ENCODE assay signal across 11 cellular contexts in the genomic region with DNA sequence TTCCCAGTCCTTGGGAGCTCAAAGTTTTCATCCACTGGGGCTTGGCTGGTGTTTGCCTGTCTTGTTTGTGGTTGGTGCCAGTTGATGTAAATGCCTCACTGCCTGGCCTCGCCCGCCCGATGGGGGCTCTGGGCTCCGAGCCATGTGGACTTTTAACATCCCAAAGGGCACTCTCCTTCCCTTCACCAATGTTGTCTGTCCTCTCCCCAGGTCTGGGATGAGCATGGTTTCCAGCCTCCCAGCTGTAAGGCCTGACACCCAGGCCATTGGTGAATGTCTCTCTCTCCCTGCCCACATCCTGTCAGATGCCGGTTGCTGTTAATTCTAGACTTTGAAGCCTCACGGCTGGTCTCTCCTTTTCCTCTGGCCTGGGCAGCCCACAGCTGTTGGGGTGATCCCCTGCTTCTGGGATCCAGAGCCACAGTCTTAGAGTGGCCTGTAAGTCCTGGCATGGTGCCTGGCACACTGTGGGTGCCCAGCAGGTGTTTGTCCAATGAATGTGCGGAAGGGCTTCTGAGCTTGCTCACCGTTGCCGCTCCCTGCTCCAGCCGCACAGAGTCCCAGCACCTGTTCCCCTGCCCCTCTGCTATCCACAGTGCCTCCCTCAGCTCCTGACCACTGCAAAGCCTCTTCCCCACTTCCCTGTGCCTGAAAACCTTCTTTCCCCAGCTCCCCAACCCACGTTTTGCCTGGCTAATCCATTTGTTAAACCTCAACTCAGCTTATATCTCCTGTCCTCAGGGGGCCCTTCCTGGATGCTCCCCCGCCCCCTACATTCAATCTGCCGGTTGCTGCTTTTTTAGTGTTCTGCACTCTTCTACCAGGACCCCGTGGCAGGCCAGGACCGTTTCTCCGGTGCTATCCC. TPM values are rescaled to one million over a fixed set of nuclear protein-coding genes. Genes with fewer than 3 reads are reported as not detected.
A peak's percentile ranks its signal among the peaks of the same experiment; 100 is the strongest.
DNase-seq lines count a peak whose midpoint lies in the region; ATAC-seq and TF ChIP-seq lines count a peak whose summit lies in the region.
"Had no signal": no experiment of that assay in that cellular context is flagged by ENCODE, and none has a peak within 500 bp of the region (broad histone marks: within the 10 kb centered on the region; RNA-seq: fewer than 3 reads in every experiment).

No MANE protein-coding gene starts in this region.

- TF ChIP-seq POLR2A in suprapubic skin (IDR thresholded peaks at IDR 0.05): no peak

- H3K27ac ChIP-seq in suprapubic skin (no peak overlapping the region), endodermal cell (ENCODE audit: low read depth, low read length) (no peak overlapping the region)
- H3K27ac ChIP-seq: C4-2B, cardiac muscle cell, thyroid gland had no signal

- peaks cover 9% of the 10 kb centered on the region for H3K36me3 Mint-ChIP-seq in activated naive CD4-positive, alpha-beta T cell treated with anti-CD3 and anti-CD28 coated beads, Interleukin-2, amount 10 ng/mL, durations not matched to agents 7 days and 5 days
- H3K36me3 Mint-ChIP-seq in endodermal cell (ENCODE audit: low read depth): no peaks in the 10 kb centered on the region

- 80% methylated on average over 16 of the region's 16 CpGs for WGBS in suprapubic skin
- 85 to 89% methylated on average over 14 to 16 of the region's 16 CpGs for WGBS in endodermal cell (ENCODE audit: insufficient coverage in 1 of 2, insufficient read length in 1 of 2), 2 experiments

- peak overlapping the region; percentile 18 for H3K4me3 Mint-ChIP-seq in activated naive CD4-positive, alpha-beta T cell treated with anti-CD3 and anti-CD28 coated beads, Interleukin-2, amount 10 ng/mL, durations not matched to agents 7 days and 5 days
- no peak overlapping the region for H3K4me3 Mint-ChIP-seq in endodermal cell

- H3K27me3 Mint-ChIP-seq in activated naive CD4-positive, alpha-beta T cell treated with anti-CD3 and anti-CD28 coated beads, Interleukin-2, amount 10 ng/mL, durations not matched to agents 7 days and 5 days: peaks cover 6% of the 10 kb centered on the region
- H3K27me3 Mint-ChIP-seq in endodermal cell (ENCODE audit: insufficient read depth): no peaks in the 10 kb centered on the region

- H3K27me3 ChIP-seq in suprapubic skin (no peaks in the 10 kb centered on the region), endodermal cell (ENCODE audit: control insufficient read depth, insufficient read depth, low read length, poor library complexity, severe bottlenecking) (no peaks in the 10 kb centered on the region)
- H3K27me3 ChIP-seq: cardiac muscle cell, thyroid gland had no signal

- DNase-seq in activated naive CD4-positive, alpha-beta T cell treated with anti-CD3 and anti-CD28 coated beads, Interleukin-2, amount 10 ng/mL, durations not matched to agents 7 days and 5 days: peak; percentile 49
- no peak for DNase-seq in activated naive CD4-positive, alpha-beta T cell treated with anti-CD3 and anti-CD28 coated beads, Interleukin-2, amount 50 U/mL, for 16 hours
- DNase-seq in RPMI7951 (ENCODE audit: low read depth) (peak; percentile 49), fibroblast of villous mesenchyme (ENCODE audit: low read depth) (peak; percentile 25), suprapubic skin (ENCODE audit: low spot score in 2 of 2) (peak; percentile 58 to 59), endodermal cell (no peak), LoVo (ENCODE audit: low spot score) (no peak)
- DNase-seq: thyroid gland had no signal

- TF ChIP-seq CTCF in fibroblast of villous mesenchyme (IDR thresholded peaks at IDR 0.05; ENCODE audit: insufficient read depth, low read depth, low read length) (no peak), suprapubic skin (IDR thresholded peaks at IDR 0.05) (no peak), endodermal cell (conservative IDR thresholded peaks at IDR 0.05) (no peak)

- H3K9me3 ChIP-seq in suprapubic skin (no peaks in the 10 kb centered on the region), endodermal cell (ENCODE audit: control insufficient read depth, low read length) (peaks cover 5% of the 10 kb centered on the region)
- H3K9me3 ChIP-seq: thyroid gland had no signal

- TF ChIP-seq EP300 in suprapubic skin (IDR thresholded peaks at IDR 0.05): no peak

- H3K4me3 ChIP-seq in fibroblast of villous mesenchyme (ENCODE audit: low read depth, low read length) (no peak overlapping the region), suprapubic skin (no peak overlapping the region), endodermal cell (ENCODE audit: low read length) (no peak overlapping the region)
- H3K4me3 ChIP-seq: cardiac muscle cell, thyroid gland had no signal

- ATAC-seq in HG03159 (IDR thresholded peaks at IDR 0.05; ENCODE audit: unreplicated experiment): no peak

- H3K4me1 ChIP-seq in suprapubic skin (peaks cover 14% of the 10 kb centered on the region), endodermal cell (ENCODE audit: control insufficient read depth, insufficient read depth, low read length) (peaks cover 7% of the 10 kb centered on the region)

- CTCF ChIA-PET in activated naive CD4-positive, alpha-beta T cell treated with anti-CD3 and anti-CD28 coated beads, Interleukin-2, amount 10 ng/mL, durations not matched to agents 7 days and 5 days (lab: Charles Lee): interaction anchor here (1.8 to 2.0 kb wide), 2 partner anchors 45 to 127 kb away, joined by 4 to 13 read pairs; a partner anchor contains a TSS

- peak overlapping the region; percentile 99 for H3K27ac Mint-ChIP-seq in activated naive CD4-positive, alpha-beta T cell treated with anti-CD3 and anti-CD28 coated beads, Interleukin-2, amount 10 ng/mL, durations not matched to agents 7 days and 5 days
- H3K27ac Mint-ChIP-seq in endodermal cell: no peak overlapping the region

- no peak overlapping the region for H3K9ac ChIP-seq in endodermal cell (ENCODE audit: extremely low read depth, low read length, poor library complexity, severe bottlenecking)

- H3K4me1 Mint-ChIP-seq in activated naive CD4-positive, alpha-beta T cell treated with anti-CD3 and anti-CD28 coated beads, Interleukin-2, amount 10 ng/mL, durations not matched to agents 7 days and 5 days: peaks cover 72% of the 10 kb centered on the region
- H3K4me1 Mint-ChIP-seq in endodermal cell: peaks cover 15% of the 10 kb centered on the region

- H3K9me3 Mint-ChIP-seq in activated naive CD4-positive, alpha-beta T cell treated with anti-CD3 and anti-CD28 coated beads, Interleukin-2, amount 10 ng/mL, durations not matched to agents 7 days and 5 days: peaks cover 3% of the 10 kb centered on the region
- H3K9me3 Mint-ChIP-seq in endodermal cell: peaks cover 4% of the 10 kb centered on the region

- H3K36me3 ChIP-seq in suprapubic skin: no peaks in the 10 kb centered on the region
- H3K36me3 ChIP-seq in endodermal cell (ENCODE audit: control insufficient read depth, insufficient read depth, low read length): peaks cover under 1% of the 10 kb centered on the region
- H3K36me3 ChIP-seq: cardiac muscle cell, thyroid gland had no signal

RNA-seq across cellular contexts. Expression of a gene that starts 3.3 kb away (rescaled TPM):
- 45.2 and 55.0 TPM in 2 replicates for total RNA-seq in RPMI7951 (2014; rRNA removed; shearing (Covaris generic))
- total RNA-seq in fibroblast of villous mesenchyme (25.4 and 31.1 TPM in 2 replicates), suprapubic skin (10 to 100 TPM; 16.0 to 25.3 (median 19.7) TPM), endodermal cell (10 to 100 TPM; 28.4 to 38.4 TPM)
- polyA plus RNA-seq in endodermal cell (2013, experiment 1 of 2): 44.2 TPM
- 42.5 TPM for polyA plus RNA-seq in endodermal cell (2013, experiment 2 of 2)

RNA-seq across cellular contexts. Expression of a gene that starts 46.1 kb away (rescaled TPM):
- 4.4 and 9.4 TPM in 2 replicates for total RNA-seq in RPMI7951 (2014; rRNA removed; shearing (Covaris generic))
- 4.7 and 6.8 TPM in 2 replicates for total RNA-seq in fibroblast of villous mesenchyme
- total RNA-seq in suprapubic skin: 1 to 10 TPM; 2.7 to 6.8 (median 4.2) TPM
- 1 to 10 TPM; 7.2 to 7.6 TPM for total RNA-seq in endodermal cell
- polyA plus RNA-seq in endodermal cell (2013, experiment 1 of 2): 6.5 TPM
- polyA plus RNA-seq in endodermal cell (2013, experiment 2 of 2): 6.5 TPM

RNA-seq across cellular contexts. Expression of a gene that starts 46.4 kb away (rescaled TPM):
- total RNA-seq in RPMI7951 (2014; rRNA removed; shearing (Covaris generic)): 11.5 and 32.6 TPM in 2 replicates
- 28.1 and 31.6 TPM in 2 replicates for total RNA-seq in fibroblast of villous mesenchyme
- total RNA-seq in suprapubic skin: 10 to 100 TPM; 16.1 to 56.7 (median 39.6) TPM
- 10 to 100 TPM; 34.2 to 47.5 TPM for total RNA-seq in endodermal cell
- 24.2 TPM for polyA plus RNA-seq in endodermal cell (2013, experiment 1 of 2)
- polyA plus RNA-seq in endodermal cell (2013, experiment 2 of 2): 18.7 TPM

Comparison
In these comparisons a context has a peak if more than half of its experiments do, and no peak if none do; other contexts are left out.
1. DNase-seq: peak in activated naive CD4-positive, alpha-beta T cell treated with anti-CD3 and anti-CD28 coated beads, Interleukin-2, amount 10 ng/mL, durations not matched to agents 7 days and 5 days (single experiment), RPMI7951 (single experiment), fibroblast of villous mesenchyme (single experiment) and suprapubic skin (2 of 2); none in activated naive CD4-positive, alpha-beta T cell treated with anti-CD3 and anti-CD28 coated beads, Interleukin-2, amount 50 U/mL, for 16 hours (single experiment), endodermal cell (single experiment) and LoVo (single experiment).